8 cellular contexts compared by ENCODE assay signal in the genomic region with DNA sequence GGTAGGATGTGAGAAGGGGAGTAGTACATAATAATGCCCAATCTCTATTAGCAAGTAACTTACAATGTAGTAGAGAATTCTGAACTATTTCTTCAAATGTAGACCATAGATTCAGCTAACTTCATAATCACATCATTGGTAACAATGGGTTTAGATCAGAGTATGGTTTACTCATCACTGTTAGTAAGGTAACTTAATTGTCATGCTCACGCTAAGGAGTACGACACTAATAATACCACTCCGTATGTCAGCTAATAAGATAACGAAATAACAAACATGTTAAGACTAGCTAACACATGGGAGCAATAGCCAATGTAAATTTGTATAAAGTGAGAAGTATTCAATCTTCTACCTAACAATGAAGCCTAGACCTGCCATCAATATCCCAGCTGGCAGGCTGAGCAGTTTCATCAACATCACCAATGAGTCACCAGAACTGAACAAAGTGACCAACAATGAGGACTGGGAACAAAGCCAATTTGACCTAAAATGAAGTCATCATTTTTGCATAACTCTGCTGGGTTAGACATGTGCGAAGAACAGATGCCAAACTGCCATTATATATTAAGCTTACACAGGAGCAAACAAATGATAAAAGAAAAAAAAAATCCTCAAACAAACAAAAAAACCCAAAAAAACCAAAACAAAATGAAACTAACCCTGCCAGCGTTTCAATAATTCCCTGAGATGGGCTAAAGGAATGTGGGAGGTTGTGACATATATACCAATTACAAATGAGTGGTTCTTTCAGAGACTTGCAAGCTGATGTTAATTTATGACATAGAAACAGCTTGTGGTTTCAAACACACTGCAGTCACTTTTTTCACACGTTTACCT. TPM values are rescaled to one million over a fixed set of nuclear protein-coding genes. Genes with fewer than 3 reads are reported as not detected.
DNase-seq lines count a peak whose midpoint lies in the region; ATAC-seq and TF ChIP-seq lines count a peak whose summit lies in the region.

No MANE protein-coding gene starts in this region.

- POLR2A ChIA-PET in HCT116 (lab: Charles Lee): interaction anchor here (0.8 kb wide), 1 partner anchor 10 kb away, joined by 4 read pairs; no protein-coding TSS in a partner anchor

- peaks cover 22 to 32% of the 10 kb centered on the region in 2 experiments; a peak in 3 of 4 replicates for H3K4me1 ChIP-seq in HCT116 (ENCODE audit: control insufficient read depth in 1 of 2, insufficient read depth in 2 of 2, low read length in 2 of 2)

- DNase-seq in NCI-H510A treated with DMSO at 0.1 percent for 48 hours (lab: John Stamatoyannopoulos, UW) (peak; percentile 33), NCI-H510A (lab: John Stamatoyannopoulos, UW) (no peak), HCT116 (ENCODE audit: low read depth, low spot score) (peak; percentile 83), MV-4-11 (lab: John Stamatoyannopoulos, UW) (peak; percentile 93), SW480 (ENCODE audit: low spot score) (peak; percentile 87), fibroblast of villous mesenchyme (ENCODE audit: low read depth) (peak; percentile 83), progenitor cell of endocrine pancreas (ENCODE audit: low spot score, unreplicated experiment) (no peak), GM20000 (ENCODE audit: low spot score) (no peak)

- H4K20me1 ChIP-seq in HCT116 (ENCODE audit: insufficient read depth): no peaks in the 10 kb centered on the region

- no peaks in the 10 kb centered on the region for H3K9me3 Mint-ChIP-seq in progenitor cell of endocrine pancreas (ENCODE audit: low read depth)

- TF ChIP-seq CTCF in HCT116 (IDR thresholded peaks at IDR 0.05 in 2 of 3, conservative IDR thresholded peaks at IDR 0.05 in 1 of 3; ENCODE audit: borderline replicate concordance in 1 of 3, insufficient read depth in 1 of 3, low read depth in 2 of 3, low read length in 2 of 3): no peak
- TF ChIP-seq CTCF in fibroblast of villous mesenchyme (IDR thresholded peaks at IDR 0.05; ENCODE audit: insufficient read depth, low read depth, low read length): no peak
- TF ChIP-seq CTCF in progenitor cell of endocrine pancreas (IDR thresholded peaks at IDR 0.05; ENCODE audit: unreplicated experiment): no peak
- no peak for TF ChIP-seq CTCF in GM20000 (IDR thresholded peaks at IDR 0.05; ENCODE audit: extremely low read depth, missing control alignments)

- H3K4me3 Mint-ChIP-seq in progenitor cell of endocrine pancreas (ENCODE audit: low read depth): no peak overlapping the region

- no peak overlapping the region for H3K4me3 ChIP-seq in HCT116 (replicated peaks in 1 of 2; ENCODE audit: low read depth in 1 of 2, low read length in 2 of 2)
- H3K4me3 ChIP-seq in fibroblast of villous mesenchyme (ENCODE audit: low read depth, low read length): no peak overlapping the region

- intact Hi-C loops in HCT116 (cut with micrococcal nuclease): no loop called here

- no peaks in the 10 kb centered on the region for H3K9me2 ChIP-seq in HCT116 (ENCODE audit: insufficient read depth)

- peak overlapping the region; percentile 93 for H3K27ac Mint-ChIP-seq in progenitor cell of endocrine pancreas

- BruUV-seq in HCT116 (replicated peaks; lab: Mats Ljungman, UMichigan): no TSS peak

- no peak overlapping the region for H3K9ac ChIP-seq in HCT116 (ENCODE audit: low read length)

- no peak for TF ChIP-seq POLR2A in HCT116 (IDR thresholded peaks at IDR 0.05; ENCODE audit: borderline replicate concordance, extremely low read depth, insufficient read depth, insufficient read length)

- peak overlapping the region; percentile 55 for H3K4me2 ChIP-seq in HCT116 (ENCODE audit: low read length)

- ATAC-seq in HCT116: peak; percentile 77

- no peaks in the 10 kb centered on the region for H3K79me2 ChIP-seq in HCT116 (ENCODE audit: insufficient read depth, low read length)

- TF ChIP-seq RAD21 in HCT116 (IDR thresholded peaks at IDR 0.05; ENCODE audit: low read depth): no peak

- no peaks in the 10 kb centered on the region for H3K9me3 ChIP-seq in HCT116 (ENCODE audit: control insufficient read depth in 1 of 2, insufficient read depth in 1 of 2, low read depth in 1 of 2, low read length in 2 of 2)

- CTCF ChIA-PET in HCT116 (lab: Charles Lee): no interaction called here

- H3K27me3 Mint-ChIP-seq in progenitor cell of endocrine pancreas: no peaks in the 10 kb centered on the region

- 0 out of 4 replicates have a peak, but pooled peaks cover 0 to 2% of the 10 kb centered on the region in 2 experiments for H3K36me3 ChIP-seq in HCT116 (ENCODE audit: control insufficient read depth in 1 of 2, insufficient read depth in 2 of 2, low read length in 2 of 2)

- H3K4me1 Mint-ChIP-seq in progenitor cell of endocrine pancreas (ENCODE audit: low read depth): peaks cover 31% of the 10 kb centered on the region

- H2AFZ ChIP-seq in HCT116 (ENCODE audit: low read depth, low read length, poor library complexity, severe bottlenecking): no peak overlapping the region

- no peak overlapping the region for H3K27ac ChIP-seq in HCT116 (ENCODE audit: low read depth, low read length)

- RAD21 ChIA-PET in HCT116 (lab: Charles Lee; ENCODE audit: low non-redundant PET in 1 of 2, low total read pairs in 2 of 2, uncharacterized antibody in 2 of 2, unreplicated experiment in 2 of 2): no interaction called here

- H3K36me3 Mint-ChIP-seq in progenitor cell of endocrine pancreas (ENCODE audit: insufficient read depth): peaks cover 19% of the 10 kb centered on the region

- no peaks in the 10 kb centered on the region for H3K27me3 ChIP-seq in HCT116 (ENCODE audit: insufficient read depth, low read length)

TF ChIP-seq in HCT116, 20 proteins besides CTCF, POLR2A, EP300 and RAD21 (continues in another document):
- no peak for TF ChIP-seq EZH2 (IDR thresholded peaks at IDR 0.05)
- peak; percentile 40 for TF ChIP-seq TCF7L2 (IDR thresholded peaks at IDR 0.05; ENCODE audit: borderline replicate concordance, extremely low read depth, insufficient read depth, insufficient read length)
- peak; percentile 78 for TF ChIP-seq CBX3 (IDR thresholded peaks at IDR 0.05; ENCODE audit: low read depth)
- TF ChIP-seq SP1 (IDR thresholded peaks at IDR 0.05; ENCODE audit: low read depth): peak; percentile 64
- TF ChIP-seq, protein P1, sequence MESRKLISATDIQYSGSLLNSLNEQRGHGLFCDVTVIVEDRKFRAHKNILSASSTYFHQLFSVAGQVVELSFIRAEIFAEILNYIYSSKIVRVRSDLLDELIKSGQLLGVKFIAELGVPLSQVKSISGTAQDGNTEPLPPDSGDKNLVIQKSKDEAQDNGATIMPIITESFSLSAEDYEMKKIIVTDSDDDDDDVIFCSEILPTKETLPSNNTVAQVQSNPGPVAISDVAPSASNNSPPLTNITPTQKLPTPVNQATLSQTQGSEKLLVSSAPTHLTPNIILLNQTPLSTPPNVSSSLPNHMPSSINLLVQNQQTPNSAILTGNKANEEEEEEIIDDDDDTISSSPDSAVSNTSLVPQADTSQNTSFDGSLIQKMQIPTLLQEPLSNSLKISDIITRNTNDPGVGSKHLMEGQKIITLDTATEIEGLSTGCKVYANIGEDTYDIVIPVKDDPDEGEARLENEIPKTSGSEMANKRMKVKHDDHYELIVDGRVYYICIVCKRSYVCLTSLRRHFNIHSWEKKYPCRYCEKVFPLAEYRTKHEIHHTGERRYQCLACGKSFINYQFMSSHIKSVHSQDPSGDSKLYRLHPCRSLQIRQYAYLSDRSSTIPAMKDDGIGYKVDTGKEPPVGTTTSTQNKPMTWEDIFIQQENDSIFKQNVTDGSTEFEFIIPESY (IDR thresholded peaks at IDR 0.05; ENCODE audit: extremely low read depth, insufficient replicate concordance, low read length): no peak
- TF ChIP-seq, protein P2, sequence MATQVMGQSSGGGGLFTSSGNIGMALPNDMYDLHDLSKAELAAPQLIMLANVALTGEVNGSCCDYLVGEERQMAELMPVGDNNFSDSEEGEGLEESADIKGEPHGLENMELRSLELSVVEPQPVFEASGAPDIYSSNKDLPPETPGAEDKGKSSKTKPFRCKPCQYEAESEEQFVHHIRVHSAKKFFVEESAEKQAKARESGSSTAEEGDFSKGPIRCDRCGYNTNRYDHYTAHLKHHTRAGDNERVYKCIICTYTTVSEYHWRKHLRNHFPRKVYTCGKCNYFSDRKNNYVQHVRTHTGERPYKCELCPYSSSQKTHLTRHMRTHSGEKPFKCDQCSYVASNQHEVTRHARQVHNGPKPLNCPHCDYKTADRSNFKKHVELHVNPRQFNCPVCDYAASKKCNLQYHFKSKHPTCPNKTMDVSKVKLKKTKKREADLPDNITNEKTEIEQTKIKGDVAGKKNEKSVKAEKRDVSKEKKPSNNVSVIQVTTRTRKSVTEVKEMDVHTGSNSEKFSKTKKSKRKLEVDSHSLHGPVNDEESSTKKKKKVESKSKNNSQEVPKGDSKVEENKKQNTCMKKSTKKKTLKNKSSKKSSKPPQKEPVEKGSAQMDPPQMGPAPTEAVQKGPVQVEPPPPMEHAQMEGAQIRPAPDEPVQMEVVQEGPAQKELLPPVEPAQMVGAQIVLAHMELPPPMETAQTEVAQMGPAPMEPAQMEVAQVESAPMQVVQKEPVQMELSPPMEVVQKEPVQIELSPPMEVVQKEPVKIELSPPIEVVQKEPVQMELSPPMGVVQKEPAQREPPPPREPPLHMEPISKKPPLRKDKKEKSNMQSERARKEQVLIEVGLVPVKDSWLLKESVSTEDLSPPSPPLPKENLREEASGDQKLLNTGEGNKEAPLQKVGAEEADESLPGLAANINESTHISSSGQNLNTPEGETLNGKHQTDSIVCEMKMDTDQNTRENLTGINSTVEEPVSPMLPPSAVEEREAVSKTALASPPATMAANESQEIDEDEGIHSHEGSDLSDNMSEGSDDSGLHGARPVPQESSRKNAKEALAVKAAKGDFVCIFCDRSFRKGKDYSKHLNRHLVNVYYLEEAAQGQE (IDR thresholded peaks at IDR 0.05; ENCODE audit: low read depth): no peak
- no peak for TF ChIP-seq YY1 (IDR thresholded peaks at IDR 0.05; ENCODE audit: extremely low read depth, insufficient replicate concordance, low read depth, low read length)
- peak; percentile 87 for TF ChIP-seq JUND (IDR thresholded peaks at IDR 0.05)
- peak; percentile 54; the same call in 1 of the 2 replicates for TF ChIP-seq POLR2AphosphoS5 (IDR thresholded peaks at IDR 0.05; ENCODE audit: low read depth, low read length)
- TF ChIP-seq, protein P3, sequence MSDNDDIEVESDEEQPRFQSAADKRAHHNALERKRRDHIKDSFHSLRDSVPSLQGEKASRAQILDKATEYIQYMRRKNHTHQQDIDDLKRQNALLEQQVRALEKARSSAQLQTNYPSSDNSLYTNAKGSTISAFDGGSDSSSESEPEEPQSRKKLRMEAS (IDR thresholded peaks at IDR 0.05): peak; percentile 66
- peak; percentile 88 for TF ChIP-seq FOSL1 (IDR thresholded peaks at IDR 0.05; ENCODE audit: low read depth)
- TF ChIP-seq SRF (IDR thresholded peaks at IDR 0.05; ENCODE audit: low read depth): no peak
- TF ChIP-seq ZFX (IDR thresholded peaks at IDR 0.05): no peak
- peak; percentile 89 for TF ChIP-seq CEBPB (IDR thresholded peaks at IDR 0.05; ENCODE audit: low read depth)

RNA-seq across cellular contexts. Expression of a gene that starts 56.6 kb away (rescaled TPM):
- total RNA-seq in HCT116 (2021; ENCODE audit: unreplicated experiment) (0.30 TPM), fibroblast of villous mesenchyme (under 0.01 TPM in 1 of 2 replicates, not detected in the other), progenitor cell of endocrine pancreas (14.8 and 18.1 TPM in 2 replicates)
- not detected in 2 replicates for polyA plus RNA-seq in HCT116 (2012)

Comparison
In these comparisons a context has a peak if more than half of its experiments do, and no peak if none do; other contexts are left out.
1. DNase-seq: peak in NCI-H510A treated with DMSO at 0.1 percent for 48 hours (single experiment), HCT116 (single experiment), MV-4-11 (single experiment), SW480 (single experiment) and fibroblast of villous mesenchyme (single experiment); none in NCI-H510A (single experiment), progenitor cell of endocrine pancreas (single experiment) and GM20000 (single experiment).
2. RNA of a gene that starts 56.6 kb away (total RNA-seq): 14.8 to 18.1 TPM in progenitor cell of endocrine pancreas; 0.30 TPM in HCT116 (single experiment) and under 0.01 TPM in fibroblast of villous mesenchyme; every median in the first group is over 10 times any median in the second.